20 cellular contexts compared by ENCODE assay signal in genomic region chr16:73192227-73192894, GRCh38.
DNase-seq lines count a peak whose midpoint lies in the region; ATAC-seq and TF ChIP-seq lines count a peak whose summit lies in the region.
"Had no signal": no experiment of that assay in that cellular context is flagged by ENCODE, and none has a peak within 500 bp of the region (broad histone marks: within the 10 kb centered on the region; RNA-seq: fewer than 3 reads in every experiment).

No MANE protein-coding gene starts in this region.

- in situ Hi-C loops in ACHN (cut with HindIII; ENCODE audit: low pct_ligation_motif_present, low pct_unique_long_range_greater_than_20kb, low sequenced_read_pairs): no loop called here

- no peaks in the 10 kb centered on the region for H3K27me3 ChIP-seq in BLaER1
- no peaks in the 10 kb centered on the region for H3K27me3 ChIP-seq in MG63
- peaks cover 4% of the 10 kb centered on the region for H3K27me3 ChIP-seq in skeletal muscle satellite cell (ENCODE audit: control insufficient read depth, insufficient read depth, low read length)
- H3K27me3 ChIP-seq in PC-3 (ENCODE audit: low read length): no peaks in the 10 kb centered on the region

- POLR2A ChIA-PET in PC-3 (lab: Charles Lee; ENCODE audit: unreplicated experiment): no interaction called here

- DNase-seq in MG63 (peak; percentile 58), islet precursor cell (peak; percentile 62), NCI-H1092 treated with DMSO at 0.1 percent for 48 hours (lab: John Stamatoyannopoulos, UW) (no peak), PC-3 (no peak), ACHN (no peak), COLO829 (ENCODE audit: low spot score) (no peak)
- DNase-seq: activated gamma-delta T cell; CD4-positive, CD25-positive, alpha-beta regulatory T cell; DMS 273 treated with DMSO at 0.1 percent for 48 hours; effector CD8-positive, alpha-beta T cell; lower lobe of right lung; MM.1S; NCI-H1694; NCI-H524 treated with DMSO at 0.1 percent for 48 hours; occipital lobe; small intestine; stimulated activated CD4-positive, alpha-beta T cell treated with anti-CD3 and anti-CD28 coated beads, Interleukin-2, amount 100 ng/mL, for 24 hours had no signal

- H4K20me1 ChIP-seq in BLaER1 (no peaks in the 10 kb centered on the region), PC-3 (ENCODE audit: low read length) (no peaks in the 10 kb centered on the region)

- ATAC-seq in PC-3: no peak
- ATAC-seq: K562, lower lobe of right lung had no signal

- H3K4me3 ChIP-seq in BLaER1: no peak overlapping the region
- no peak overlapping the region for H3K4me3 ChIP-seq in MG63
- no peak overlapping the region for H3K4me3 ChIP-seq in skeletal muscle satellite cell (ENCODE audit: low read length)
- H3K4me3 ChIP-seq in PC-3 (ENCODE audit: low read length): no peak overlapping the region
- H3K4me3 ChIP-seq: K562, lower lobe of right lung had no signal

- no peak for TF ChIP-seq CTCF in PC-3 (conservative IDR thresholded peaks at IDR 0.05; ENCODE audit: low read depth, low read length)

- H2AFZ ChIP-seq in PC-3 (ENCODE audit: low read length): no peak overlapping the region

- intact Hi-C loops in PC-3 (cut with micrococcal nuclease): no loop called here

- H3K36me3 ChIP-seq in BLaER1 (no peaks in the 10 kb centered on the region), MG63 (no peaks in the 10 kb centered on the region), skeletal muscle satellite cell (ENCODE audit: insufficient read depth, low read length) (no peaks in the 10 kb centered on the region), PC-3 (ENCODE audit: low read depth, low read length) (no peaks in the 10 kb centered on the region)
- H3K36me3 ChIP-seq: lower lobe of right lung had no signal

- H3K4me1 ChIP-seq in BLaER1: peaks cover 14% of the 10 kb centered on the region
- peaks cover 12% of the 10 kb centered on the region for H3K4me1 ChIP-seq in skeletal muscle satellite cell (ENCODE audit: control insufficient read depth, insufficient read depth, low read length)
- H3K4me1 ChIP-seq in PC-3 (ENCODE audit: insufficient read depth, low read length): no peaks in the 10 kb centered on the region
- H3K4me1 ChIP-seq: lower lobe of right lung had no signal

- peak overlapping the region; percentile 56; the same call in 1 of the 2 replicates for H3K4me2 ChIP-seq in BLaER1
- peak overlapping the region; percentile 12 for H3K4me2 ChIP-seq in skeletal muscle satellite cell (ENCODE audit: low read length)
- H3K4me2 ChIP-seq in PC-3 (ENCODE audit: low read length): no peak overlapping the region

- peaks cover 8% of the 10 kb centered on the region for H3K9me3 ChIP-seq in BLaER1
- H3K9me3 ChIP-seq in MG63: no peaks in the 10 kb centered on the region
- H3K9me3 ChIP-seq in skeletal muscle satellite cell (replicated peaks; ENCODE audit: low read length): no peaks in the 10 kb centered on the region
- H3K9me3 ChIP-seq in PC-3 (ENCODE audit: low read length): no peaks in the 10 kb centered on the region
- H3K9me3 ChIP-seq: lower lobe of right lung had no signal

- H3K27ac ChIP-seq in BLaER1 (no peak overlapping the region), PC-3 (ENCODE audit: low read length) (no peak overlapping the region)
- H3K27ac ChIP-seq: lower lobe of right lung had no signal

- H3K79me2 ChIP-seq in PC-3 (ENCODE audit: low read length): no peaks in the 10 kb centered on the region

- H3F3A ChIP-seq in PC-3 (ENCODE audit: low read length, unreplicated experiment): no peaks in the 10 kb centered on the region

- H3K9ac ChIP-seq in BLaER1 (no peak overlapping the region), skeletal muscle satellite cell (ENCODE audit: low read depth, low read length) (no peak overlapping the region), PC-3 (ENCODE audit: low read length) (no peak overlapping the region)

- BruUV-seq in PC-3 (replicated peaks; lab: Mats Ljungman, UMichigan): no TSS peak

- no peaks in the 10 kb centered on the region for H3K9me2 ChIP-seq in PC-3 (replicated peaks; ENCODE audit: low read length)

- CTCF ChIA-PET in PC-3 (lab: Charles Lee): no interaction called here

Comparison
In these comparisons a context has a peak if more than half of its experiments do, and no peak if none do; other contexts are left out.
1. DNase-seq: peak in MG63 (single experiment) and islet precursor cell (single experiment); none in NCI-H1092 treated with DMSO at 0.1 percent for 48 hours (single experiment), PC-3 (single experiment), ACHN (single experiment) and COLO829 (single experiment).